10 cellular contexts compared by ENCODE assay signal in genomic region chr9:109817146-109817845, GRCh38. TPM values are rescaled to one million over a fixed set of nuclear protein-coding genes. Genes with fewer than 3 reads are reported as not detected.
DNase-seq lines count a peak whose midpoint lies in the region; ATAC-seq, FAIRE-seq and TF ChIP-seq lines count a peak whose summit lies in the region.
"Had no signal": no experiment of that assay in that cellular context is flagged by ENCODE, and none has a peak within 500 bp of the region (broad histone marks: within the 10 kb centered on the region; RNA-seq: fewer than 3 reads in every experiment).

No MANE protein-coding gene starts in this region.

- no peak for TF ChIP-seq RAD21 in A549 (conservative IDR thresholded peaks at IDR 0.05 in 1 of 2, IDR thresholded peaks at IDR 0.05 in 1 of 2)

- no peak overlapping the region for H4K8ac ChIP-seq in mesendoderm (ENCODE audit: low read depth, low read length)

- H3K9me3 ChIP-seq in A549: no peaks in the 10 kb centered on the region
- no peaks in the 10 kb centered on the region for H3K9me3 ChIP-seq in endothelial cell of umbilical vein (replicated peaks; ENCODE audit: control insufficient read depth, insufficient read depth, low read length)
- H3K9me3 ChIP-seq in esophagus squamous epithelium: no peaks in the 10 kb centered on the region
- H3K9me3 ChIP-seq: Peyer's patch, psoas muscle had no signal

- H3K9me1 ChIP-seq in endothelial cell of umbilical vein (replicated peaks; ENCODE audit: control insufficient read depth, extremely low read depth, insufficient read depth, low read length): no peaks in the 10 kb centered on the region

- H2BK5ac ChIP-seq in mesendoderm (ENCODE audit: low read length): no peak overlapping the region

- H2AK5ac ChIP-seq in mesendoderm (ENCODE audit: low read length): no peak overlapping the region

- ATAC-seq in A549: peak in 1 of 2 experiments; percentile 18; a peak in 1 of 6 replicates
- no peak for ATAC-seq in HG03571 (IDR thresholded peaks at IDR 0.05; ENCODE audit: unreplicated experiment)
- ATAC-seq in HG02759 (IDR thresholded peaks at IDR 0.05; ENCODE audit: unreplicated experiment): no peak

- TSS peak; percentile 91 for BruUV-seq in endothelial cell of umbilical vein (replicated peaks; lab: Mats Ljungman, UMichigan)

- H3K36me3 ChIP-seq in endothelial cell of umbilical vein (ENCODE audit: control insufficient read depth in 2 of 2, extremely low read depth in 1 of 2, insufficient read depth in 2 of 2, low read length in 2 of 2): no peaks in the 10 kb centered on the region
- no peaks in the 10 kb centered on the region for H3K36me3 ChIP-seq in mesendoderm (ENCODE audit: control insufficient read depth, insufficient read depth, low read length)
- no peaks in the 10 kb centered on the region for H3K36me3 ChIP-seq in esophagus squamous epithelium
- H3K36me3 ChIP-seq: Peyer's patch had no signal

- TF ChIP-seq POLR2A in A549 (IDR thresholded peaks at IDR 0.05; ENCODE audit: low read length) (no peak), endothelial cell of umbilical vein (IDR thresholded peaks at IDR 0.05; ENCODE audit: low read depth, low read length) (no peak), esophagus squamous epithelium (IDR thresholded peaks at IDR 0.05) (no peak)

- H3K4me1 ChIP-seq in A549 (peaks cover 25% of the 10 kb centered on the region; the same call in 2 of the 3 replicates), endothelial cell of umbilical vein (ENCODE audit: control insufficient read depth, extremely low read depth, insufficient read depth, low read length) (peaks cover 24% of the 10 kb centered on the region), mesendoderm (ENCODE audit: control insufficient read depth, low read depth, low read length) (peaks cover 7% of the 10 kb centered on the region), esophagus squamous epithelium (no peaks in the 10 kb centered on the region)
- H3K4me1 ChIP-seq: Peyer's patch had no signal

- TF ChIP-seq CTCF in A549 (IDR thresholded peaks at IDR 0.05) (no peak), endothelial cell of umbilical vein (IDR thresholded peaks at IDR 0.05; ENCODE audit: extremely low read depth in 1 of 2, insufficient read depth in 1 of 2, low read depth in 1 of 2, low read length in 2 of 2) (no peak), esophagus squamous epithelium (IDR thresholded peaks at IDR 0.05) (no peak)

- POLR2A ChIA-PET in A549 (lab: Yijun Ruan, JAX): interaction anchor here (0.9 kb wide), 1 partner anchor 243 kb away, joined by 3 read pairs; no protein-coding TSS in a partner anchor
- POLR2A ChIA-PET in endothelial cell of umbilical vein (lab: Charles Lee): no interaction called here

- no peak for TF ChIP-seq EP300 in A549 (IDR thresholded peaks at IDR 0.05)

- no peak overlapping the region for H2BK15ac ChIP-seq in mesendoderm (replicated peaks; ENCODE audit: low read depth)

- H2BK120ac ChIP-seq in mesendoderm (ENCODE audit: low read depth, low read length): no peak overlapping the region

- H3K23ac ChIP-seq in mesendoderm (ENCODE audit: low read length): no peak overlapping the region

- H3K27me3 ChIP-seq in endothelial cell of umbilical vein (ENCODE audit: control insufficient read depth in 2 of 2, insufficient read depth in 2 of 2, low read length in 2 of 2): no peaks in the 10 kb centered on the region
- no peaks in the 10 kb centered on the region for H3K27me3 ChIP-seq in mesendoderm (ENCODE audit: insufficient read depth, low read length, poor library complexity)
- no peaks in the 10 kb centered on the region for H3K27me3 ChIP-seq in esophagus squamous epithelium
- H3K27me3 ChIP-seq: Peyer's patch had no signal

- no peak overlapping the region for H3K4ac ChIP-seq in mesendoderm (ENCODE audit: low read depth, low read length)

- no peaks in the 10 kb centered on the region for H3K79me1 ChIP-seq in mesendoderm (ENCODE audit: low read length)

- H2AFZ ChIP-seq in endothelial cell of umbilical vein (ENCODE audit: low read depth, low read length): no peak overlapping the region

- DNase-seq in A549 (ENCODE audit: low read depth in 1 of 2, low spot score in 1 of 2) (no peak), NCI-H69 (lab: John Stamatoyannopoulos, UW) (peak; percentile 49), endothelial cell of umbilical vein (ENCODE audit: low read depth, low spot score) (no peak), mesendoderm (peak; percentile 64), esophagus squamous epithelium (lab: John Stamatoyannopoulos, UW) (no peak), D341Med (ENCODE audit: low spot score) (no peak)
- DNase-seq: psoas muscle had no signal

- H3K9ac ChIP-seq in endothelial cell of umbilical vein (replicated peaks; ENCODE audit: extremely low read depth, insufficient read depth, low read length): peak overlapping the region; percentile 26
- H3K9ac ChIP-seq in mesendoderm (ENCODE audit: low read length): no peak overlapping the region

- no peak overlapping the region for H3K56ac ChIP-seq in mesendoderm (ENCODE audit: low read length)

- dilution Hi-C loops in endothelial cell of umbilical vein (cut with MboI; ENCODE audit: extremely low pct_ligation_motif_present, low sequenced_read_pairs): no loop called here

- H3K27ac ChIP-seq in A549: no peak overlapping the region; a peak in 1 of 6 replicates
- H3K27ac ChIP-seq in endothelial cell of umbilical vein (ENCODE audit: insufficient read depth, low read depth, low read length): peak overlapping the region; percentile 44
- H3K27ac ChIP-seq in mesendoderm (ENCODE audit: low read depth, low read length): no peak overlapping the region
- H3K27ac ChIP-seq in esophagus squamous epithelium: no peak overlapping the region
- H3K27ac ChIP-seq: psoas muscle had no signal

- H3K4me2 ChIP-seq in A549 (peak overlapping the region; percentile 43; the same call in 2 of the 3 replicates), endothelial cell of umbilical vein (ENCODE audit: insufficient read depth, low read length) (no peak overlapping the region), mesendoderm (ENCODE audit: low read length) (no peak overlapping the region)

- intact Hi-C loops in endothelial cell of umbilical vein (cut with micrococcal nuclease): loop anchor here (5.0 kb wide), 2 partner anchors 165 to 400 kb away; no protein-coding TSS in a partner anchor
- intact Hi-C loops in esophagus squamous epithelium (cut with DNase I): loop anchor here (10.0 kb wide), 1 partner anchor 242 kb away; no protein-coding TSS in a partner anchor

- 53% methylated on average over 6 of the region's 6 CpGs for WGBS in A549 (ENCODE audit: missing lambda C conversion rate)
- WGBS in mesendoderm (ENCODE audit: extremely low coverage, insufficient coverage, low lambda C conversion rate): no CpG with 5 or more reads among the region's 6 CpGs
- WGBS in esophagus squamous epithelium, 2 donors: 51 to 54% methylated on average over 6 of the region's 6 CpGs

- H4K20me1 ChIP-seq in endothelial cell of umbilical vein (replicated peaks; ENCODE audit: control insufficient read depth, extremely low read depth, insufficient read depth, low read length): no peaks in the 10 kb centered on the region

- no peak overlapping the region for H3K4me3 ChIP-seq in A549
- no peak overlapping the region for H3K4me3 ChIP-seq in endothelial cell of umbilical vein (replicated peaks in 1 of 3; ENCODE audit: insufficient read depth in 1 of 3, low read depth in 1 of 3, low read length in 3 of 3)
- H3K4me3 ChIP-seq in mesendoderm (ENCODE audit: low read length): no peak overlapping the region
- H3K4me3 ChIP-seq in esophagus squamous epithelium: no peak overlapping the region
- H3K4me3 ChIP-seq: Peyer's patch, psoas muscle had no signal

- H3K79me2 ChIP-seq in endothelial cell of umbilical vein (ENCODE audit: control insufficient read depth, insufficient read depth, low read length): no peaks in the 10 kb centered on the region
- H3K79me2 ChIP-seq in mesendoderm (ENCODE audit: control insufficient read depth, insufficient read depth, low read length): no peaks in the 10 kb centered on the region

- peak overlapping the region; percentile 72 for H3K18ac ChIP-seq in mesendoderm (ENCODE audit: low read length)

- FAIRE-seq in A549 (lab: Jason Lieb, UNC) (no peak), endothelial cell of umbilical vein (lab: Jason Lieb, UNC) (no peak)

- H4K5ac ChIP-seq in mesendoderm (ENCODE audit: low read length): peak overlapping the region; percentile 44

- CTCF ChIA-PET in A549 (lab: Yijun Ruan, JAX) (interaction anchor here (0.6 to 4.3 kb wide), 25 partner anchors 10 to 342 kb away, joined by 3 to 38 read pairs (median 4); partner anchors contain the start of gene PALM2AKAP2), endothelial cell of umbilical vein (lab: Charles Lee) (interaction anchor here (0.7 to 3.8 kb wide), 22 partner anchors 10 to 806 kb away, joined by 3 to 91 read pairs (median 5); partner anchors contain the start of gene SVEP1)

TF ChIP-seq in A549, 52 proteins besides CTCF, POLR2A, EP300 and RAD21 (continues in another document):
- no peak for TF ChIP-seq HEYL (CRISPR knock-in tag; IDR thresholded peaks at IDR 0.05)
- no peak for TF ChIP-seq MAFK (IDR thresholded peaks at IDR 0.05; ENCODE audit: partially characterized antibody)
- no peak for TF ChIP-seq ZFP36 (IDR thresholded peaks at IDR 0.05; ENCODE audit: borderline replicate concordance, partially characterized antibody)

TF ChIP-seq in endothelial cell of umbilical vein, 7 proteins besides CTCF, POLR2A, EP300 and RAD21 (continues in another document):
- TF ChIP-seq MYC (IDR thresholded peaks at IDR 0.05; ENCODE audit: low read depth, low read length): no peak
- TF ChIP-seq EZH2 (IDR thresholded peaks at IDR 0.05; ENCODE audit: borderline replicate concordance, low read depth, low read length, severe bottlenecking): no peak
- no peak for TF ChIP-seq POLR2AphosphoS5 (IDR thresholded peaks at IDR 0.05; ENCODE audit: insufficient read depth, low read depth, low read length)

RNA-seq across cellular contexts. Expression of gene PALM2AKAP2, which starts 37.3 kb away (rescaled TPM):
- polyA plus RNA-seq in A549 (2011; rRNA removed) (0.08 TPM in 1 of 2 replicates, not detected in the other), A549 (2017; fragmentation: RNase III; extraction: RNeasy Plus Mini Kit Qiagen cat#74134 plus additional on column Dnase treatment) (0.04 to 0.22 TPM (median 0.06 TPM) in 3 replicates), endothelial cell of umbilical vein (0.01 and 0.03 TPM in 2 replicates)
- 0.01 TPM in 1 of 2 replicates, not detected in the other for polyA plus RNA-seq in A549 (2012; cell fraction: cytosol; rRNA removed)
- polyA plus RNA-seq in A549 (2012; cell fraction: nucleus; rRNA removed): not detected in 2 replicates
- polyA minus RNA-seq in A549 (2011; rRNA and poly(A)+ RNA removed): not detected in 2 replicates
- total RNA-seq in endothelial cell of umbilical vein (not detected in 2 replicates), esophagus squamous epithelium (1 to 10 TPM in 2 of 4 donors, under 1 TPM in 2; 0.34 to 3.3 (median 0.81) TPM)
- 0.03 and 0.06 TPM in 2 replicates for polyA plus RNA-seq in endothelial cell of umbilical vein (2011; cell fraction: cytosol; rRNA removed)
- 0.16 and 0.22 TPM in 2 replicates for polyA plus RNA-seq in endothelial cell of umbilical vein (2011; cell fraction: nucleus; rRNA removed)
- 0.16 TPM in 1 of 2 replicates, not detected in the other for polyA plus RNA-seq in endothelial cell of umbilical vein (2012)
- 0.21 and 0.27 TPM in 2 replicates for polyA minus RNA-seq in endothelial cell of umbilical vein
- polyA minus RNA-seq in endothelial cell of umbilical vein (2011; cell fraction: cytosol; rRNA and poly(A)+ RNA removed): not detected
- 0.10 and 0.19 TPM in 2 replicates for polyA minus RNA-seq in endothelial cell of umbilical vein (2011; cell fraction: nucleus; rRNA and poly(A)+ RNA removed)
- polyA plus RNA-seq in mesendoderm (2013, experiment 1 of 2): 5.6 TPM
- polyA plus RNA-seq in mesendoderm (2013, experiment 2 of 2): 5.7 TPM

Comparison
In these comparisons a context has a peak if more than half of its experiments do, and no peak if none do; other contexts are left out.
1. DNase-seq: peak in NCI-H69 (single experiment) and mesendoderm (single experiment); none in A549 (0 of 2), endothelial cell of umbilical vein (single experiment), esophagus squamous epithelium (single experiment) and D341Med (single experiment).